ENCODE assay signal across 10 cellular contexts in the genomic region with DNA sequence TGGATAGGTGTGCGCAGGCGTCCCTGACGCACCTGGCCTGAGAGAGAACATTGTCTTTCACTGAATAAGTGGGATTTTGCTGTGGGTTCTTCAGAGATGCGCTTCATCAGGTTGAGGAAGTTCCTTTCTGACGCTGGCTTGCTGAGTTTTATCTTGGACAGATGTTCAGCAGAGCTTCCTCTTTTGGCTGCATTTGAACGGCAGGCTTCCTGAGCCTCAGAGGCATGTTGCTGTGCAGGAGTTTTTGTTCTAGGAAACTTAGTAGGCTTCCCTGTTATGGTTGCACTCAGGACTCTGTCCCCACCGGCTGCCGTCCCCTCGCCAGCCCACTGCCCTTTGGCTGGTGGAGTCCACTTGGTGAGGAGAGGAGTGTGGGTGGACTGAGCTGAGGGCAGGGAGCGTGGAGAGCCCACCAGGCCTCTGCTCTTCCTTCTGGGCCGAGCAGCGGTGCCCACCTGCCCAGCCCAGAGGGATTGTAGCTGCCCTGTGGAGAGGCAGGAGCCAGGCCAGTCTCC. TPM values are rescaled to one million over a fixed set of nuclear protein-coding genes. Genes with fewer than 3 reads are reported as not detected.
DNase-seq lines count a peak whose midpoint lies in the region; TF ChIP-seq lines count a peak whose summit lies in the region.
"Had no signal": no experiment of that assay in that cellular context is flagged by ENCODE, and none has a peak within 500 bp of the region (broad histone marks: within the 10 kb centered on the region; RNA-seq: fewer than 3 reads in every experiment).

No MANE protein-coding gene starts in this region.

- no peak overlapping the region for H3K4me3 ChIP-seq in Peyer's patch
- H3K4me3 ChIP-seq in left ventricle myocardium inferior, result no peak overlapping the region
- no peak overlapping the region for H3K4me3 ChIP-seq in stomach

- no peaks in the 10 kb centered on the region for H3K27me3 ChIP-seq in Peyer's patch
- H3K27me3 ChIP-seq in left ventricle myocardium inferior (ENCODE audit: low read depth), result no peaks in the 10 kb centered on the region
- H3K27me3 ChIP-seq in stomach, result no peaks in the 10 kb centered on the region

- TF ChIP-seq POLR2A in GM19099 (IDR thresholded peaks at IDR 0.05; ENCODE audit: extremely low read depth, insufficient read length, low read depth) (peak; percentile 39), Peyer's patch (IDR thresholded peaks at IDR 0.05) (no peak), stomach (IDR thresholded peaks at IDR 0.05) (no peak)

- H3K4me1 ChIP-seq in Peyer's patch (peaks cover 0 to 26% (median 17%) of the 10 kb centered on the region in 4 donors), left ventricle myocardium inferior (peaks cover 19% of the 10 kb centered on the region), stomach (peaks cover 0 to 15% (median 3%) of the 10 kb centered on the region in 4 donors)

- DNase-seq in Peyer's patch, result peak in 2 of 3 donors; percentile 77 to 79
- no peak for DNase-seq in left ventricle myocardium inferior
- DNase-seq in stomach, result no peak
- no peak for DNase-seq in stimulated activated naive CD4-positive, alpha-beta T cell (lab: John Stamatoyannopoulos, UW)
- no peak for DNase-seq in C1 segment of cervical spinal cord (lab: John Stamatoyannopoulos, UW)
- no peak for DNase-seq in DMS153 treated with DMSO at 0.1 percent for 48 hours (lab: John Stamatoyannopoulos, UW; ENCODE audit: unreplicated experiment)
- DNase-seq: cerebellar nuclear complex, EL, NCI-H1092 had no signal

- TF ChIP-seq CTCF in Peyer's patch (IDR thresholded peaks at IDR 0.05), result no peak
- TF ChIP-seq CTCF in left ventricle myocardium inferior (IDR thresholded peaks at IDR 0.05; ENCODE audit: borderline replicate concordance), result no peak
- TF ChIP-seq CTCF in stomach (IDR thresholded peaks at IDR 0.05), result no peak

- TF ChIP-seq EP300 in stomach (IDR thresholded peaks at IDR 0.05), result no peak

- intact Hi-C loops in left ventricle myocardium inferior (cut with micrococcal nuclease), result no loop called here
- intact Hi-C loops in stomach (cut with DNase I; ENCODE audit: low total_unique reads), result no loop called here

- H3K9me3 ChIP-seq in Peyer's patch (no peaks in the 10 kb centered on the region), left ventricle myocardium inferior (replicated peaks) (no peaks in the 10 kb centered on the region), stomach (no peaks in the 10 kb centered on the region)

- peaks cover 0 to 89% (median 0%) of the 10 kb centered on the region in 3 donors for H3K36me3 ChIP-seq in Peyer's patch
- peaks cover 79% of the 10 kb centered on the region for H3K36me3 ChIP-seq in left ventricle myocardium inferior
- peaks cover 66 to 97% (median 95%) of the 10 kb centered on the region in 4 donors for H3K36me3 ChIP-seq in stomach

- H3K27ac ChIP-seq in Peyer's patch (peak overlapping the region; percentile 63 to 88 (median 70)), left ventricle myocardium inferior (replicated peaks) (peak overlapping the region; percentile 75), stomach (peak overlapping the region; percentile 20 to 62 (median 53))

- 73 to 83% (median 76%) methylated on average over 9 to 12 of the region's 12 CpGs for WGBS in stomach, 5 donors

RNA-seq across cellular contexts. Expression of a gene that starts 17.2 kb away (rescaled TPM):
- total RNA-seq in Peyer's patch (100 to 1,000 TPM in 2 of 4 donors, 10 to 100 TPM in 2; 51.2 to 115 (median 102) TPM), left ventricle myocardium inferior (8.4 TPM), stomach (100 to 1,000 TPM in 3 of 5 donors, 10 to 100 TPM in 1, 1 to 10 TPM in 1; 9.3 to 340 (median 114) TPM)
- polyA plus RNA-seq in stomach, result 10 to 100 TPM; 11.8 to 16.3 (median 13.6) TPM

RNA-seq across cellular contexts. Expression of a gene that starts 18.9 kb away (rescaled TPM):
- total RNA-seq in Peyer's patch, result 1,000 to 10,000 TPM in 2 of 4 donors, 100 to 1,000 TPM in 2; 705 to 1,411 (median 1,064) TPM
- total RNA-seq in left ventricle myocardium inferior, result 405 TPM
- total RNA-seq in stomach, result 1,000 to 10,000 TPM in 2 of 5 donors, 100 to 1,000 TPM in 3; 253 to 2,124 (median 789) TPM
- 1,000 to 10,000 TPM in 1 of 3 donors, 100 to 1,000 TPM in 2; 131 to 1,368 (median 157) TPM for polyA plus RNA-seq in stomach

RNA-seq across cellular contexts. Expression of a gene that starts 21.2 kb away (rescaled TPM):
- total RNA-seq in Peyer's patch (10 to 100 TPM; 23.3 to 50.6 (median 40.2) TPM), left ventricle myocardium inferior (5.0 TPM), stomach (100 to 1,000 TPM in 1 of 5 donors, 1 to 10 TPM in 4; 1.2 to 101 (median 2.4) TPM)
- polyA plus RNA-seq in stomach, result 1 to 10 TPM; 1.9 to 3.8 (median 3.1) TPM

RNA-seq across cellular contexts. Expression of a gene that starts 49.1 kb away (rescaled TPM):
- total RNA-seq in Peyer's patch, result 10 to 100 TPM in 1 of 4 donors, 1 to 10 TPM in 3; 3.3 to 11.7 (median 7.7) TPM
- total RNA-seq in left ventricle myocardium inferior, result 0.44 TPM
- total RNA-seq in stomach, result 1 to 10 TPM in 1 of 5 donors, not detected in 4; 4.5 TPM
- polyA plus RNA-seq in stomach, result under 1 TPM in 2 of 3 donors, not detected in 1; 0.25 to 0.44 TPM

Comparison
In these comparisons a context has a peak if more than half of its experiments do, and no peak if none do; other contexts are left out.
1. DNase-seq: peak in Peyer's patch (2 of 3); none in left ventricle myocardium inferior (single experiment), stomach (single experiment), stimulated activated naive CD4-positive, alpha-beta T cell (0 of 6), C1 segment of cervical spinal cord (0 of 14) and DMS153 treated with DMSO at 0.1 percent for 48 hours (single experiment).
2. Peak in every context shown above with its lines, with median percentiles within 50 percentile points of each other: H3K27ac ChIP-seq.